ENCODE assay signal across 11 cellular contexts in the genomic region with DNA sequence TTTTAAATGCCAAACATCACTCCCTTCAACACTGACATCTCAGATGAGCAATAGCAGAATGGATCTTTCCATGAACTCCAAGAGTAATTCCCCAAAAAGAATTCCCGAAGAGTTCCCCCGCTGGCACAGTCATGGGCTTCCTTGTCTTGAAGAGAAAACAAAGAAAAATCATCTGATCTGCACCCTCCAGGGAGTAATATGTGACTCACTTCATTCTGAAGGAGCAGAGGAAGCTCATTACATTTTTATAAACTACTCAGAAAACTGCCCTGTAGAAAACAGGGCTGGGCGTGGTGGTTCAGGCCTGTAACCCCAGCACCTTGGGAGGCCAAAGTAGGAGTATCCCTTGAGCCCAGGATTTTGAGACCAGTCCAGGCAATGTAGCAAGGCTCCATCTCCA. TPM values are rescaled to one million over a fixed set of nuclear protein-coding genes. Genes with fewer than 3 reads are reported as not detected.
DNase-seq lines count a peak whose midpoint lies in the region; ATAC-seq, FAIRE-seq and TF ChIP-seq lines count a peak whose summit lies in the region.
"Had no signal": no experiment of that assay in that cellular context is flagged by ENCODE, and none has a peak within 500 bp of the region (broad histone marks: within the 10 kb centered on the region; RNA-seq: fewer than 3 reads in every experiment).

No MANE protein-coding gene starts in this region.

- peaks cover 2% of the 10 kb centered on the region; the same call in 1 of the 2 replicates for H3K27me3 Mint-ChIP-seq in HFFc6 (ENCODE audit: insufficient read depth)

- DNase-seq in HFFc6: peak; percentile 67
- peak; percentile 70 for DNase-seq in adipocyte (ENCODE audit: low read depth)
- DNase-seq in foreskin fibroblast: peak; percentile 26 to 48
- peak; percentile 92 for DNase-seq in stromal cell of bone marrow (ENCODE audit: low read depth)
- no peak for DNase-seq in frontal cortex (ENCODE audit: low spot score in 2 of 2)
- no peak for DNase-seq in activated effector memory CD4-positive, alpha-beta T cell treated with anti-CD3 and anti-CD28 coated beads, Interleukin-2, amount 50 U/mL, for 16 hours
- no peak for DNase-seq in RPMI8226
- DNase-seq in lower lobe of right lung: no peak
- DNase-seq: NCI-H1417; stimulated activated CD4-positive, alpha-beta T cell treated with anti-CD3 and anti-CD28 coated beads, Interleukin-4, amount 100 ng/mL, for 4 hours had no signal

- TF ChIP-seq CTCF in HFFc6 (IDR thresholded peaks at IDR 0.05) (no peak), foreskin fibroblast (IDR thresholded peaks at IDR 0.05; ENCODE audit: low read depth, low read length) (no peak), lower lobe of right lung (IDR thresholded peaks at IDR 0.05) (no peak)

- H3K27me3 ChIP-seq in adipocyte (replicated peaks; ENCODE audit: control insufficient read depth, insufficient read depth, low read length) (peaks cover 18% of the 10 kb centered on the region), lower lobe of right lung (ENCODE audit: low read depth) (peaks cover 7% of the 10 kb centered on the region)

- H3K4me3 ChIP-seq in adipocyte (ENCODE audit: low read length): no peak overlapping the region
- H3K4me3 ChIP-seq in foreskin fibroblast (ENCODE audit: low read depth in 1 of 2, low read length in 2 of 2): no peak overlapping the region
- no peak overlapping the region for H3K4me3 ChIP-seq in lower lobe of right lung

- no peaks in the 10 kb centered on the region for H3K9me3 Mint-ChIP-seq in HFFc6

- no peak for ATAC-seq in lower lobe of right lung

- H3K27ac ChIP-seq in lower lobe of right lung: no peak overlapping the region
- H3K27ac ChIP-seq: VCaP had no signal

- intact Hi-C loops in lower lobe of right lung (cut with DNase I): no loop called here

- peaks cover 34% of the 10 kb centered on the region for H3K4me1 Mint-ChIP-seq in HFFc6 (ENCODE audit: low read depth)

- no peaks in the 10 kb centered on the region for H3K9me3 ChIP-seq in adipocyte (ENCODE audit: control insufficient read depth, low read length)
- H3K9me3 ChIP-seq in lower lobe of right lung: no peaks in the 10 kb centered on the region

- H3K4me1 ChIP-seq in adipocyte (ENCODE audit: control insufficient read depth, insufficient read depth, low read length): no peaks in the 10 kb centered on the region
- no peaks in the 10 kb centered on the region for H3K4me1 ChIP-seq in lower lobe of right lung

- peak overlapping the region; percentile 78 for H3K27ac Mint-ChIP-seq in HFFc6

- no peak overlapping the region for H3K9ac ChIP-seq in adipocyte (ENCODE audit: low read length)

- peak overlapping the region; percentile 36; the same call in 1 of the 2 replicates for H3K4me3 Mint-ChIP-seq in HFFc6

- H3K36me3 Mint-ChIP-seq in HFFc6 (ENCODE audit: low read depth): no peaks in the 10 kb centered on the region

- no peak for FAIRE-seq in frontal cortex (lab: Jason Lieb, UNC)

- H3K36me3 ChIP-seq in adipocyte (ENCODE audit: control insufficient read depth, insufficient read depth, low read length, severe bottlenecking) (no peaks in the 10 kb centered on the region), lower lobe of right lung (no peaks in the 10 kb centered on the region)

RNA-seq across cellular contexts. Expression of gene CELSR1, which starts 35.7 kb away (rescaled TPM):
- total RNA-seq in HFFc6 (2021; fragmentation: NEBNext Ultra II Directional; extraction: Animal tissue kit (Norgen Biotek cat#: 25700)): 1 to 10 TPM; 4.7 to 8.2 (median 6.5) TPM
- 2.0 TPM for total RNA-seq in frontal cortex
- total RNA-seq in lower lobe of right lung: 51.8 TPM

Comparison
In these comparisons a context has a peak if more than half of its experiments do, and no peak if none do; other contexts are left out.
1. DNase-seq: peak in HFFc6 (single experiment), adipocyte (single experiment), foreskin fibroblast (2 of 2) and stromal cell of bone marrow (single experiment); none in frontal cortex (0 of 2), activated effector memory CD4-positive, alpha-beta T cell treated with anti-CD3 and anti-CD28 coated beads, Interleukin-2, amount 50 U/mL, for 16 hours (single experiment), RPMI8226 (single experiment) and lower lobe of right lung (single experiment).